Comparison of ENCODE assay signal across 1 cellular context in the genomic region with DNA sequence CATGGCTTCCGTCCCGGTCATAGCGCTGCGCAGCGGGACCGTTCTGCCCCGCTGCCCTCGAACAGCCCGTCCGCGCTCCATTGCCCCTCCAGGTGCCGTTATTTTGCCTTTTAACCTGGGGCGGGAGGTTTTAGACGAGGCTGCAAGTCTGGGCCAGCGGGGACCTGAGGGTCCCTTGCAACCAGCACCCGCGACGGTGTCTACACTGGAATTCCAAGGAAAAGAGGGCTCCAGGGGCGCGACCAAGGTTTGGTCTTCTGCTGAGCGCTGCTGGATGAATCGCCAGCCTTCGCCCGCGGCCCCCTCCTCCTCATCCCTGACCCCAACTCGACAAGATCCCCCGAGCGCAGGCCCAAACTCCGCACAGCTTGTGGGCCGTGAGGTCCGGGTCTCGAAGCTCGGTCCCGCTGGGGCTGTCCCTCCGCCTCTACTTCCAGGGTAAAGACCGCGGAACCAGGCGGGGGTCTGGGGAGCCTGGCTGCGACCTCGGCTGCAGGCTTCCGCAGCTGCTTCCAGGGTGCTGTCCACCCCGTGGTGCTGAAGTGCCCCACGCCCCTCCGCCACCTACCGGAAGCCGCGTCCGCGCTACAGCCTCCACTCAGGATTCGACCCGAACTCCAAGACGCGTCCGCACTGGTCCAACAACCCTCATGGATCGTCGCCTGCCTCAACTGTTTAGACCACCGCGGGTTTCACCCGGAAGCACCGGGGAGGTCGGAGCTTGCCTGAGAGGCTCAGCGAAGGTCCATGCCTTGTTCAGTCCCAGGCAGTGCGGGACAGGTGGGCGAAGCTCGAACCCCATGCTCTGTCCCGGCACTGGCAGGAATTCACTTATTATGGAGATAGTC.
TF ChIP-seq lines count a peak whose summit lies in the region.

No MANE protein-coding gene starts in this region.

TF ChIP-seq in WTC11, 78 proteins besides CTCF, POLR2A, EP300 and RAD21 (continued from another document and continues in another):
- TF ChIP-seq, protein P1, sequence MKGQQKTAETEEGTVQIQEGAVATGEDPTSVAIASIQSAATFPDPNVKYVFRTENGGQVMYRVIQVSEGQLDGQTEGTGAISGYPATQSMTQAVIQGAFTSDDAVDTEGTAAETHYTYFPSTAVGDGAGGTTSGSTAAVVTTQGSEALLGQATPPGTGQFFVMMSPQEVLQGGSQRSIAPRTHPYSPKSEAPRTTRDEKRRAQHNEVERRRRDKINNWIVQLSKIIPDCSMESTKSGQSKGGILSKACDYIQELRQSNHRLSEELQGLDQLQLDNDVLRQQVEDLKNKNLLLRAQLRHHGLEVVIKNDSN (CRISPR knock-in tag; IDR thresholded peaks at IDR 0.05): peak; percentile 75; the same call in 1 of the 2 replicates
- TF ChIP-seq ZNF232 (CRISPR knock-in tag; IDR thresholded peaks at IDR 0.05) (peak; percentile 97), IRF2 (CRISPR knock-in tag; IDR thresholded peaks at IDR 0.05; ENCODE audit: borderline replicate concordance, low read depth) (peak; percentile 38; the same call in 1 of the 2 replicates), SOX15 (CRISPR knock-in tag; IDR thresholded peaks at IDR 0.05) (no peak), JUN (CRISPR knock-in tag; IDR thresholded peaks at IDR 0.05) (peak; percentile 92), KAT7 (CRISPR knock-in tag; IDR thresholded peaks at IDR 0.05; ENCODE audit: borderline replicate concordance) (peak; percentile 79; the same call in 1 of the 2 replicates), NR3C1 (CRISPR knock-in tag; conservative IDR thresholded peaks at IDR 0.05; ENCODE audit: low read depth) (peak; percentile 64; the same call in 1 of the 2 replicates), ESRRA (CRISPR knock-in tag; IDR thresholded peaks at IDR 0.05; ENCODE audit: borderline replicate concordance) (peak; percentile 93), TP53 (CRISPR knock-in tag; IDR thresholded peaks at IDR 0.05) (peak; percentile 84), ZNF423 (CRISPR knock-in tag; IDR thresholded peaks at IDR 0.05) (no peak), NFE2L1 (CRISPR knock-in tag; IDR thresholded peaks at IDR 0.05) (peak; percentile 95), ETV6 (CRISPR knock-in tag; IDR thresholded peaks at IDR 0.05) (peak; percentile 97), PRRX2 (CRISPR knock-in tag; IDR thresholded peaks at IDR 0.05) (no peak), ZNF416 (CRISPR knock-in tag; IDR thresholded peaks at IDR 0.05) (no peak), EMX1 (CRISPR knock-in tag; IDR thresholded peaks at IDR 0.05) (no peak), NFYB (CRISPR knock-in tag; conservative IDR thresholded peaks at IDR 0.05; ENCODE audit: low read depth) (peak; percentile 53), ZNF317 (CRISPR knock-in tag; IDR thresholded peaks at IDR 0.05; ENCODE audit: borderline replicate concordance, low read depth) (0 out of 2 replicates have a peak, but pooled peaks have one; percentile 18), TEAD1 (CRISPR knock-in tag; IDR thresholded peaks at IDR 0.05) (peak; percentile 92), NR2C2 (CRISPR knock-in tag; IDR thresholded peaks at IDR 0.05) (peak; percentile 74), ZNF138 (CRISPR knock-in tag; conservative IDR thresholded peaks at IDR 0.05) (no peak; the same call in 1 of the 2 replicates)
- TF ChIP-seq, protein P2, sequence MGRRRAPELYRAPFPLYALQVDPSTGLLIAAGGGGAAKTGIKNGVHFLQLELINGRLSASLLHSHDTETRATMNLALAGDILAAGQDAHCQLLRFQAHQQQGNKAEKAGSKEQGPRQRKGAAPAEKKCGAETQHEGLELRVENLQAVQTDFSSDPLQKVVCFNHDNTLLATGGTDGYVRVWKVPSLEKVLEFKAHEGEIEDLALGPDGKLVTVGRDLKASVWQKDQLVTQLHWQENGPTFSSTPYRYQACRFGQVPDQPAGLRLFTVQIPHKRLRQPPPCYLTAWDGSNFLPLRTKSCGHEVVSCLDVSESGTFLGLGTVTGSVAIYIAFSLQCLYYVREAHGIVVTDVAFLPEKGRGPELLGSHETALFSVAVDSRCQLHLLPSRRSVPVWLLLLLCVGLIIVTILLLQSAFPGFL (CRISPR knock-in tag; IDR thresholded peaks at IDR 0.05; ENCODE audit: borderline replicate concordance): peak; percentile 95
- TF ChIP-seq, protein P3, sequence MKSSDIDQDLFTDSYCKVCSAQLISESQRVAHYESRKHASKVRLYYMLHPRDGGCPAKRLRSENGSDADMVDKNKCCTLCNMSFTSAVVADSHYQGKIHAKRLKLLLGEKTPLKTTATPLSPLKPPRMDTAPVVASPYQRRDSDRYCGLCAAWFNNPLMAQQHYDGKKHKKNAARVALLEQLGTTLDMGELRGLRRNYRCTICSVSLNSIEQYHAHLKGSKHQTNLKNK (CRISPR knock-in tag; IDR thresholded peaks at IDR 0.05): no peak
- TF ChIP-seq, protein P4, sequence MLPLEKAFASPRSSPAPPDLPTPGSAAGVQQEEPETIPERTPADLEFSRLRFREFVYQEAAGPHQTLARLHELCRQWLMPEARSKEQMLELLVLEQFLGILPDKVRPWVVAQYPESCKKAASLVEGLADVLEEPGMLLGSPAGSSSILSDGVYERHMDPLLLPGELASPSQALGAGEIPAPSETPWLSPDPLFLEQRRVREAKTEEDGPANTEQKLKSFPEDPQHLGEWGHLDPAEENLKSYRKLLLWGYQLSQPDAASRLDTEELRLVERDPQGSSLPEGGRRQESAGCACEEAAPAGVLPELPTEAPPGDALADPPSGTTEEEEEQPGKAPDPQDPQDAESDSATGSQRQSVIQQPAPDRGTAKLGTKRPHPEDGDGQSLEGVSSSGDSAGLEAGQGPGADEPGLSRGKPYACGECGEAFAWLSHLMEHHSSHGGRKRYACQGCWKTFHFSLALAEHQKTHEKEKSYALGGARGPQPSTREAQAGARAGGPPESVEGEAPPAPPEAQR (CRISPR knock-in tag; IDR thresholded peaks at IDR 0.05): no peak
- TF ChIP-seq, protein P5, sequence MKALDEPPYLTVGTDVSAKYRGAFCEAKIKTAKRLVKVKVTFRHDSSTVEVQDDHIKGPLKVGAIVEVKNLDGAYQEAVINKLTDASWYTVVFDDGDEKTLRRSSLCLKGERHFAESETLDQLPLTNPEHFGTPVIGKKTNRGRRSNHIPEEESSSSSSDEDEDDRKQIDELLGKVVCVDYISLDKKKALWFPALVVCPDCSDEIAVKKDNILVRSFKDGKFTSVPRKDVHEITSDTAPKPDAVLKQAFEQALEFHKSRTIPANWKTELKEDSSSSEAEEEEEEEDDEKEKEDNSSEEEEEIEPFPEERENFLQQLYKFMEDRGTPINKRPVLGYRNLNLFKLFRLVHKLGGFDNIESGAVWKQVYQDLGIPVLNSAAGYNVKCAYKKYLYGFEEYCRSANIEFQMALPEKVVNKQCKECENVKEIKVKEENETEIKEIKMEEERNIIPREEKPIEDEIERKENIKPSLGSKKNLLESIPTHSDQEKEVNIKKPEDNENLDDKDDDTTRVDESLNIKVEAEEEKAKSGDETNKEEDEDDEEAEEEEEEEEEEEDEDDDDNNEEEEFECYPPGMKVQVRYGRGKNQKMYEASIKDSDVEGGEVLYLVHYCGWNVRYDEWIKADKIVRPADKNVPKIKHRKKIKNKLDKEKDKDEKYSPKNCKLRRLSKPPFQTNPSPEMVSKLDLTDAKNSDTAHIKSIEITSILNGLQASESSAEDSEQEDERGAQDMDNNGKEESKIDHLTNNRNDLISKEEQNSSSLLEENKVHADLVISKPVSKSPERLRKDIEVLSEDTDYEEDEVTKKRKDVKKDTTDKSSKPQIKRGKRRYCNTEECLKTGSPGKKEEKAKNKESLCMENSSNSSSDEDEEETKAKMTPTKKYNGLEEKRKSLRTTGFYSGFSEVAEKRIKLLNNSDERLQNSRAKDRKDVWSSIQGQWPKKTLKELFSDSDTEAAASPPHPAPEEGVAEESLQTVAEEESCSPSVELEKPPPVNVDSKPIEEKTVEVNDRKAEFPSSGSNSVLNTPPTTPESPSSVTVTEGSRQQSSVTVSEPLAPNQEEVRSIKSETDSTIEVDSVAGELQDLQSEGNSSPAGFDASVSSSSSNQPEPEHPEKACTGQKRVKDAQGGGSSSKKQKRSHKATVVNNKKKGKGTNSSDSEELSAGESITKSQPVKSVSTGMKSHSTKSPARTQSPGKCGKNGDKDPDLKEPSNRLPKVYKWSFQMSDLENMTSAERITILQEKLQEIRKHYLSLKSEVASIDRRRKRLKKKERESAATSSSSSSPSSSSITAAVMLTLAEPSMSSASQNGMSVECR (CRISPR knock-in tag; IDR thresholded peaks at IDR 0.05; ENCODE audit: borderline replicate concordance): peak; percentile 99
- TF ChIP-seq, protein P6, sequence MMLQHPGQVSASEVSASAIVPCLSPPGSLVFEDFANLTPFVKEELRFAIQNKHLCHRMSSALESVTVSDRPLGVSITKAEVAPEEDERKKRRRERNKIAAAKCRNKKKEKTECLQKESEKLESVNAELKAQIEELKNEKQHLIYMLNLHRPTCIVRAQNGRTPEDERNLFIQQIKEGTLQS (CRISPR knock-in tag; conservative IDR thresholded peaks at IDR 0.05): peak; percentile 77; the same call in 1 of the 2 replicates
- TF ChIP-seq, protein P7, sequence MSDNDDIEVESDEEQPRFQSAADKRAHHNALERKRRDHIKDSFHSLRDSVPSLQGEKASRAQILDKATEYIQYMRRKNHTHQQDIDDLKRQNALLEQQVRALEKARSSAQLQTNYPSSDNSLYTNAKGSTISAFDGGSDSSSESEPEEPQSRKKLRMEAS (CRISPR knock-in tag; IDR thresholded peaks at IDR 0.05): peak; percentile 78
- TF ChIP-seq, protein P8, sequence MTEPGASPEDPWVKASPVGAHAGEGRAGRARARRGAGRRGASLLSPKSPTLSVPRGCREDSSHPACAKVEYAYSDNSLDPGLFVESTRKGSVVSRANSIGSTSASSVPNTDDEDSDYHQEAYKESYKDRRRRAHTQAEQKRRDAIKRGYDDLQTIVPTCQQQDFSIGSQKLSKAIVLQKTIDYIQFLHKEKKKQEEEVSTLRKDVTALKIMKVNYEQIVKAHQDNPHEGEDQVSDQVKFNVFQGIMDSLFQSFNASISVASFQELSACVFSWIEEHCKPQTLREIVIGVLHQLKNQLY (CRISPR knock-in tag; IDR thresholded peaks at IDR 0.05): no peak
- TF ChIP-seq, protein P9, sequence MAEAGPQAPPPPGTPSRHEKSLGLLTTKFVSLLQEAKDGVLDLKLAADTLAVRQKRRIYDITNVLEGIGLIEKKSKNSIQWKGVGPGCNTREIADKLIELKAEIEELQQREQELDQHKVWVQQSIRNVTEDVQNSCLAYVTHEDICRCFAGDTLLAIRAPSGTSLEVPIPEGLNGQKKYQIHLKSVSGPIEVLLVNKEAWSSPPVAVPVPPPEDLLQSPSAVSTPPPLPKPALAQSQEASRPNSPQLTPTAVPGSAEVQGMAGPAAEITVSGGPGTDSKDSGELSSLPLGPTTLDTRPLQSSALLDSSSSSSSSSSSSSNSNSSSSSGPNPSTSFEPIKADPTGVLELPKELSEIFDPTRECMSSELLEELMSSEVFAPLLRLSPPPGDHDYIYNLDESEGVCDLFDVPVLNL (CRISPR knock-in tag; IDR thresholded peaks at IDR 0.05; ENCODE audit: borderline replicate concordance, low read depth): peak; percentile 71; the same call in 1 of the 2 replicates
- TF ChIP-seq, protein P10, sequence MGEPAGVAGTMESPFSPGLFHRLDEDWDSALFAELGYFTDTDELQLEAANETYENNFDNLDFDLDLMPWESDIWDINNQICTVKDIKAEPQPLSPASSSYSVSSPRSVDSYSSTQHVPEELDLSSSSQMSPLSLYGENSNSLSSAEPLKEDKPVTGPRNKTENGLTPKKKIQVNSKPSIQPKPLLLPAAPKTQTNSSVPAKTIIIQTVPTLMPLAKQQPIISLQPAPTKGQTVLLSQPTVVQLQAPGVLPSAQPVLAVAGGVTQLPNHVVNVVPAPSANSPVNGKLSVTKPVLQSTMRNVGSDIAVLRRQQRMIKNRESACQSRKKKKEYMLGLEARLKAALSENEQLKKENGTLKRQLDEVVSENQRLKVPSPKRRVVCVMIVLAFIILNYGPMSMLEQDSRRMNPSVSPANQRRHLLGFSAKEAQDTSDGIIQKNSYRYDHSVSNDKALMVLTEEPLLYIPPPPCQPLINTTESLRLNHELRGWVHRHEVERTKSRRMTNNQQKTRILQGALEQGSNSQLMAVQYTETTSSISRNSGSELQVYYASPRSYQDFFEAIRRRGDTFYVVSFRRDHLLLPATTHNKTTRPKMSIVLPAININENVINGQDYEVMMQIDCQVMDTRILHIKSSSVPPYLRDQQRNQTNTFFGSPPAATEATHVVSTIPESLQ (CRISPR knock-in tag; IDR thresholded peaks at IDR 0.05): no peak
- TF ChIP-seq, protein P11, sequence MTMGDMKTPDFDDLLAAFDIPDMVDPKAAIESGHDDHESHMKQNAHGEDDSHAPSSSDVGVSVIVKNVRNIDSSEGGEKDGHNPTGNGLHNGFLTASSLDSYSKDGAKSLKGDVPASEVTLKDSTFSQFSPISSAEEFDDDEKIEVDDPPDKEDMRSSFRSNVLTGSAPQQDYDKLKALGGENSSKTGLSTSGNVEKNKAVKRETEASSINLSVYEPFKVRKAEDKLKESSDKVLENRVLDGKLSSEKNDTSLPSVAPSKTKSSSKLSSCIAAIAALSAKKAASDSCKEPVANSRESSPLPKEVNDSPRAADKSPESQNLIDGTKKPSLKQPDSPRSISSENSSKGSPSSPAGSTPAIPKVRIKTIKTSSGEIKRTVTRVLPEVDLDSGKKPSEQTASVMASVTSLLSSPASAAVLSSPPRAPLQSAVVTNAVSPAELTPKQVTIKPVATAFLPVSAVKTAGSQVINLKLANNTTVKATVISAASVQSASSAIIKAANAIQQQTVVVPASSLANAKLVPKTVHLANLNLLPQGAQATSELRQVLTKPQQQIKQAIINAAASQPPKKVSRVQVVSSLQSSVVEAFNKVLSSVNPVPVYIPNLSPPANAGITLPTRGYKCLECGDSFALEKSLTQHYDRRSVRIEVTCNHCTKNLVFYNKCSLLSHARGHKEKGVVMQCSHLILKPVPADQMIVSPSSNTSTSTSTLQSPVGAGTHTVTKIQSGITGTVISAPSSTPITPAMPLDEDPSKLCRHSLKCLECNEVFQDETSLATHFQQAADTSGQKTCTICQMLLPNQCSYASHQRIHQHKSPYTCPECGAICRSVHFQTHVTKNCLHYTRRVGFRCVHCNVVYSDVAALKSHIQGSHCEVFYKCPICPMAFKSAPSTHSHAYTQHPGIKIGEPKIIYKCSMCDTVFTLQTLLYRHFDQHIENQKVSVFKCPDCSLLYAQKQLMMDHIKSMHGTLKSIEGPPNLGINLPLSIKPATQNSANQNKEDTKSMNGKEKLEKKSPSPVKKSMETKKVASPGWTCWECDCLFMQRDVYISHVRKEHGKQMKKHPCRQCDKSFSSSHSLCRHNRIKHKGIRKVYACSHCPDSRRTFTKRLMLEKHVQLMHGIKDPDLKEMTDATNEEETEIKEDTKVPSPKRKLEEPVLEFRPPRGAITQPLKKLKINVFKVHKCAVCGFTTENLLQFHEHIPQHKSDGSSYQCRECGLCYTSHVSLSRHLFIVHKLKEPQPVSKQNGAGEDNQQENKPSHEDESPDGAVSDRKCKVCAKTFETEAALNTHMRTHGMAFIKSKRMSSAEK (CRISPR knock-in tag; IDR thresholded peaks at IDR 0.05; ENCODE audit: borderline replicate concordance): no peak
- TF ChIP-seq, protein P12, sequence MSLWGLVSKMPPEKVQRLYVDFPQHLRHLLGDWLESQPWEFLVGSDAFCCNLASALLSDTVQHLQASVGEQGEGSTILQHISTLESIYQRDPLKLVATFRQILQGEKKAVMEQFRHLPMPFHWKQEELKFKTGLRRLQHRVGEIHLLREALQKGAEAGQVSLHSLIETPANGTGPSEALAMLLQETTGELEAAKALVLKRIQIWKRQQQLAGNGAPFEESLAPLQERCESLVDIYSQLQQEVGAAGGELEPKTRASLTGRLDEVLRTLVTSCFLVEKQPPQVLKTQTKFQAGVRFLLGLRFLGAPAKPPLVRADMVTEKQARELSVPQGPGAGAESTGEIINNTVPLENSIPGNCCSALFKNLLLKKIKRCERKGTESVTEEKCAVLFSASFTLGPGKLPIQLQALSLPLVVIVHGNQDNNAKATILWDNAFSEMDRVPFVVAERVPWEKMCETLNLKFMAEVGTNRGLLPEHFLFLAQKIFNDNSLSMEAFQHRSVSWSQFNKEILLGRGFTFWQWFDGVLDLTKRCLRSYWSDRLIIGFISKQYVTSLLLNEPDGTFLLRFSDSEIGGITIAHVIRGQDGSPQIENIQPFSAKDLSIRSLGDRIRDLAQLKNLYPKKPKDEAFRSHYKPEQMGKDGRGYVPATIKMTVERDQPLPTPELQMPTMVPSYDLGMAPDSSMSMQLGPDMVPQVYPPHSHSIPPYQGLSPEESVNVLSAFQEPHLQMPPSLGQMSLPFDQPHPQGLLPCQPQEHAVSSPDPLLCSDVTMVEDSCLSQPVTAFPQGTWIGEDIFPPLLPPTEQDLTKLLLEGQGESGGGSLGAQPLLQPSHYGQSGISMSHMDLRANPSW (CRISPR knock-in tag; conservative IDR thresholded peaks at IDR 0.05; ENCODE audit: low read depth): no peak
